ENCODE assay signal across 10 cellular contexts in the genomic region with DNA sequence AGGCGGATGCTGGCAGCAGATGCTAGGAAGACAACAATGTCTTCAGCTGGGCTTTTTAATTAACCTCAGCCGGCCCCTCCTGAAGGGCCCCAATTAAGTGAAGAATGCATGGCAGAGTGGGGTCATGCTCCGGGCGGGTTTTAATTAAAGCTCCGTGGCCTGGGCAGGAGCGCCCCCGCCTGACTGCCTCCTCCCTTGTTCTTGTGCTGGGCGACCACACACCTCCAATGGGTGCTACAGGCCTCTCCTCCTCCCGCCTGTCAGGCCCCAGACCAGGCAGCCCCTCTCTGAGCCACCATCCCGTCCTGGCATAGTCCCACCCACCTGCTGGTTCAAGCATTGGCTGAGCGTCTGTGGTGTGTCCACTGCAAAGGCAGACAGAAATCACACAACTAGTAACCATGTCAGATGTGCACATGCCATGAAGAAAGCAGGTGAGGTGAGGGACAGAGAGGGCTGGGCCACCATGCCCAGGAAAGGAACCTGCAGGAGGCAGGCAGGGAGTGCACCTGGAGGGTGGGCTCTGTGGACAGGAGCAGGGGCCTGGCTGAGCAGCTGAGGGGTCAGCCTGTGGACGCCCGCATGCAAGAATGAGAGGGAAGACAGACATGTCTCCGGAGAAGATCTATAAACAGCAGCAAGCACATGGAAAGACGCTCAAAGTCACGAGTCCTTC. TPM values are rescaled to one million over a fixed set of nuclear protein-coding genes. Genes with fewer than 3 reads are reported as not detected.
A peak's percentile ranks its signal among the peaks of the same experiment; 100 is the strongest.
DNase-seq lines count a peak whose midpoint lies in the region; ATAC-seq and TF ChIP-seq lines count a peak whose summit lies in the region.
"Had no signal": no experiment of that assay in that cellular context is flagged by ENCODE, and none has a peak within 500 bp of the region (broad histone marks: within the 10 kb centered on the region; RNA-seq: fewer than 3 reads in every experiment).

No MANE protein-coding gene starts in this region.

- no peak overlapping the region for H3K4me2 ChIP-seq in PC-9
- no peak overlapping the region for H3K4me2 ChIP-seq in hepatocyte
- no peak overlapping the region for H3K4me2 ChIP-seq in GM23248 (ENCODE audit: unreplicated experiment)
- H3K4me2 ChIP-seq: KMS-11 had no signal

- no peaks in the 10 kb centered on the region for H3K4me1 ChIP-seq in PC-9 (replicated peaks; ENCODE audit: insufficient read depth)
- no peaks in the 10 kb centered on the region for H3K4me1 ChIP-seq in hepatocyte (ENCODE audit: insufficient read depth)
- no peaks in the 10 kb centered on the region for H3K4me1 ChIP-seq in GM23248 (ENCODE audit: insufficient read depth)

- H3K79me2 ChIP-seq in PC-9 (ENCODE audit: low read depth) (no peaks in the 10 kb centered on the region), hepatocyte (no peaks in the 10 kb centered on the region), GM23248 (ENCODE audit: insufficient read depth) (peaks cover 10% of the 10 kb centered on the region; the same call in 1 of the 2 replicates)

- BruUV-seq in PC-9 (replicated peaks; lab: Mats Ljungman, UMichigan) = no TSS peak

- 58% methylated on average over 16 of the region's 16 CpGs for WGBS in hepatocyte (ENCODE audit: low lambda C conversion rate, missing lambda C conversion rate)
- WGBS in GM23248 (ENCODE audit: low coverage in 1 of 2, low lambda C conversion rate in 2 of 2, missing lambda C conversion rate in 2 of 2), 2 experiments = 34 to 36% methylated on average over 16 of the region's 16 CpGs

- H3K9ac ChIP-seq in GM23248 = no peak overlapping the region
- H3K9ac ChIP-seq: KMS-11 had no signal

- H3K27me3 ChIP-seq in PC-9 (ENCODE audit: insufficient read depth, low read depth) = no peaks in the 10 kb centered on the region
- peaks cover 8% of the 10 kb centered on the region for H3K27me3 ChIP-seq in hepatocyte
- no peaks in the 10 kb centered on the region for H3K27me3 ChIP-seq in GM23248 (replicated peaks; ENCODE audit: insufficient read depth)

- POLR2A ChIA-PET in PC-9 (lab: Charles Lee; ENCODE audit: unreplicated experiment) = no interaction called here

- no peak overlapping the region for H3K27ac ChIP-seq in 22Rv1
- no peak overlapping the region for H3K27ac ChIP-seq in PC-9
- H3K27ac ChIP-seq in hepatocyte = no peak overlapping the region
- no peak overlapping the region for H3K27ac ChIP-seq in GM23248
- H3K27ac ChIP-seq: KMS-11 had no signal

- H3K9me3 ChIP-seq in PC-9 (ENCODE audit: insufficient read depth, low read depth) = no peaks in the 10 kb centered on the region
- no peaks in the 10 kb centered on the region for H3K9me3 ChIP-seq in hepatocyte (ENCODE audit: low read depth)
- H3K9me3 ChIP-seq in GM23248 (ENCODE audit: low read depth) = no peaks in the 10 kb centered on the region

- intact Hi-C loops in PC-9 (cut with micrococcal nuclease; ENCODE audit: unreplicated experiment) = no loop called here

- H4K20me1 ChIP-seq in PC-9 (ENCODE audit: insufficient read depth) = peaks cover 10% of the 10 kb centered on the region
- no peaks in the 10 kb centered on the region for H4K20me1 ChIP-seq in hepatocyte (ENCODE audit: insufficient read depth, poor library complexity, severe bottlenecking)
- no peaks in the 10 kb centered on the region for H4K20me1 ChIP-seq in GM23248 (ENCODE audit: insufficient read depth)

- H3K4me3 ChIP-seq in GM12865 (ENCODE audit: low read depth, low read length) = no peak overlapping the region
- no peak overlapping the region for H3K4me3 ChIP-seq in PC-9
- H3K4me3 ChIP-seq in hepatocyte = no peak overlapping the region
- H3K4me3 ChIP-seq in GM23248 = no peak overlapping the region

- CTCF ChIA-PET in PC-9 (lab: Charles Lee) = interaction anchor here (1.2 kb wide), 1 partner anchor 74 kb away, joined by 4 read pairs; no protein-coding TSS in a partner anchor

- H2AFZ ChIP-seq in PC-9 (no peak overlapping the region), hepatocyte (no peak overlapping the region), GM23248 (no peak overlapping the region)

- DNase-seq in GM12865 (ENCODE audit: low read depth) = no peak
- DNase-seq in PC-9 = no peak
- DNase-seq in hepatocyte (ENCODE audit: low spot score) = no peak
- no peak for DNase-seq in stimulated activated CD4-positive, alpha-beta T cell treated with anti-CD3 and anti-CD28 coated beads, Interleukin-2, amount 100 ng/mL, for 24 hours
- no peak for DNase-seq in GM23248
- no peak for DNase-seq in kidney glomerular epithelial cell (lab: John Stamatoyannopoulos, UW)
- DNase-seq: naive B cell had no signal

- H3F3A ChIP-seq in PC-9 (ENCODE audit: insufficient read depth, low read depth) = peaks cover 11% of the 10 kb centered on the region; the same call in 1 of the 2 replicates
- H3F3A ChIP-seq in GM23248 (ENCODE audit: insufficient read depth) = no peaks in the 10 kb centered on the region

- in situ Hi-C loops in GM23248 (cut with MboI) = loop anchor here (10.0 kb wide), 1 partner anchor 59 kb away; no protein-coding TSS in a partner anchor

- H3K9me2 ChIP-seq in PC-9 (ENCODE audit: insufficient read depth) = no peaks in the 10 kb centered on the region
- no peaks in the 10 kb centered on the region for H3K9me2 ChIP-seq in hepatocyte (replicated peaks; ENCODE audit: insufficient read depth)
- no peaks in the 10 kb centered on the region for H3K9me2 ChIP-seq in GM23248 (ENCODE audit: insufficient read depth)

- no peaks in the 10 kb centered on the region for H3K36me3 ChIP-seq in PC-9 (ENCODE audit: low read depth)
- no peaks in the 10 kb centered on the region for H3K36me3 ChIP-seq in hepatocyte (replicated peaks; ENCODE audit: insufficient read depth, low read depth)
- no peaks in the 10 kb centered on the region for H3K36me3 ChIP-seq in GM23248 (ENCODE audit: low read depth)

- TF ChIP-seq CTCF in 22Rv1 (IDR thresholded peaks at IDR 0.05) (peak; percentile 38), GM12865 (IDR thresholded peaks at IDR 0.05; ENCODE audit: insufficient read depth, low read depth, low read length, missing control alignments) (peak; percentile 5), PC-9 (conservative IDR thresholded peaks at IDR 0.05) (0 out of 2 replicates have a peak, but pooled peaks have one; percentile 30), hepatocyte (IDR thresholded peaks at IDR 0.05; ENCODE audit: poor library complexity) (peak; percentile 9)

- no peak for ATAC-seq in HG03439 (IDR thresholded peaks at IDR 0.05; ENCODE audit: unreplicated experiment)

RNA-seq across cellular contexts. Expression of gene ARF1, which starts 8.5 kb away (rescaled TPM):
- total RNA-seq in PC-9 (2021) (431 and 595 TPM in 2 replicates), hepatocyte (249 and 250 TPM in 2 replicates)
- polyA plus RNA-seq in hepatocyte (594 and 609 TPM in 2 replicates), GM23248 (2016; fragmentation: Nextera tagmentation; extraction: Ambion mirVana) (656 and 698 TPM in 2 replicates)
- total RNA-seq in GM23248 (2014; rRNA removed; shearing (Covaris generic)) = 259 and 292 TPM in 2 replicates

RNA-seq across cellular contexts. Expression of gene C1orf35, which starts 29.1 kb away (rescaled TPM):
- total RNA-seq in PC-9 (2021) (26.4 and 37.6 TPM in 2 replicates), hepatocyte (8.3 and 12.3 TPM in 2 replicates)
- polyA plus RNA-seq in hepatocyte (24.6 and 31.6 TPM in 2 replicates), GM23248 (2016; fragmentation: Nextera tagmentation; extraction: Ambion mirVana) (19.9 and 23.4 TPM in 2 replicates)
- 11.6 and 15.6 TPM in 2 replicates for total RNA-seq in GM23248 (2014; rRNA removed; shearing (Covaris generic))

RNA-seq across cellular contexts. Expression of gene MRPL55, which starts 35.1 kb away (rescaled TPM):
- total RNA-seq in PC-9 (2021) = 81.0 and 84.4 TPM in 2 replicates
- 59.6 and 64.8 TPM in 2 replicates for total RNA-seq in hepatocyte
- 122 and 130 TPM in 2 replicates for polyA plus RNA-seq in hepatocyte
- total RNA-seq in GM23248 (2014; rRNA removed; shearing (Covaris generic)) = 57.5 and 84.4 TPM in 2 replicates
- polyA plus RNA-seq in GM23248 (2016; fragmentation: Nextera tagmentation; extraction: Ambion mirVana) = 94.4 and 95.1 TPM in 2 replicates
